Comparison of ENCODE assay signal across 8 cellular contexts in genomic region chr6:47631248-47632196, GRCh38.
DNase-seq lines count a peak whose midpoint lies in the region; ATAC-seq and TF ChIP-seq lines count a peak whose summit lies in the region.

No MANE protein-coding gene starts in this region.

- peaks cover 11% of the 10 kb centered on the region for H3K4me1 Mint-ChIP-seq in stimulated activated naive CD8-positive, alpha-beta T cell treated with anti-CD3 and anti-CD28 coated beads, Interleukin-15, amount 100 ng/mL, for 72 hours

- in situ Hi-C loops in astrocyte of the cerebellum (cut with HindIII; ENCODE audit: low sequenced_read_pairs), result no loop called here

- peak overlapping the region in 1 of 2 donors; percentile 47 for H3K27ac Mint-ChIP-seq in stimulated activated naive CD8-positive, alpha-beta T cell treated with anti-CD3 and anti-CD28 coated beads, Interleukin-15, amount 100 ng/mL, for 72 hours

- no peak overlapping the region for H3K4me3 ChIP-seq in astrocyte of the cerebellum (ENCODE audit: low read depth, low read length)

- peak; percentile 35 for TF ChIP-seq CTCF in astrocyte of the cerebellum (IDR thresholded peaks at IDR 0.05; ENCODE audit: low read depth, low read length, missing control alignments)

- ATAC-seq in GM18499 (IDR thresholded peaks at IDR 0.05; ENCODE audit: insufficient read depth, unreplicated experiment) (peak; percentile 79), HG03175 (IDR thresholded peaks at IDR 0.05; ENCODE audit: unreplicated experiment) (peak; percentile 58), GM19324 (IDR thresholded peaks at IDR 0.05; ENCODE audit: low FRiP score, unreplicated experiment) (no peak)
- peak; percentile 67 for ATAC-seq in stimulated activated naive CD8-positive, alpha-beta T cell treated with anti-CD3 and anti-CD28 coated beads, Interleukin-15, amount 100 ng/mL, for 72 hours

- DNase-seq in AML-193 (lab: John Stamatoyannopoulos, UW) (peak; percentile 53 to 58), NCI-H526 treated with DMSO at 0.1 percent for 48 hours (lab: John Stamatoyannopoulos, UW) (peak; percentile 27), astrocyte of the cerebellum (ENCODE audit: low read depth) (peak; percentile 42), iPS DF 4.7 (ENCODE audit: extremely low read depth, low spot score) (peak; percentile 28)
- peak in 1 of 2 donors; percentile 17 for DNase-seq in stimulated activated naive CD8-positive, alpha-beta T cell treated with anti-CD3 and anti-CD28 coated beads, Interleukin-15, amount 100 ng/mL, for 72 hours

- no peaks in the 10 kb centered on the region for H3K27me3 Mint-ChIP-seq in stimulated activated naive CD8-positive, alpha-beta T cell treated with anti-CD3 and anti-CD28 coated beads, Interleukin-15, amount 100 ng/mL, for 72 hours

- H3K9me3 Mint-ChIP-seq in stimulated activated naive CD8-positive, alpha-beta T cell treated with anti-CD3 and anti-CD28 coated beads, Interleukin-15, amount 100 ng/mL, for 72 hours, result no peaks in the 10 kb centered on the region

- no peak overlapping the region for H3K4me3 Mint-ChIP-seq in stimulated activated naive CD8-positive, alpha-beta T cell treated with anti-CD3 and anti-CD28 coated beads, Interleukin-15, amount 100 ng/mL, for 72 hours
